ENCODE assay signal across 25 cellular contexts in genomic region chr6:76003686-76004085, GRCh38.
"Had no signal": no experiment of that assay in that cellular context is flagged by ENCODE, and none has a peak within 500 bp of the region (broad histone marks: within the 10 kb centered on the region; RNA-seq: fewer than 3 reads in every experiment).

No MANE protein-coding gene starts in this region.

- H3K27me3 Mint-ChIP-seq: dendritic cell treated with granulocyte-macrophage colony-stimulating factor and Interleukin-4, amounts not matched to agents 40 ng/mL and 50 ng/mL, for 4 days; effector memory CD8-positive, alpha-beta T cell; naive B cell had no signal

- H3K36me3 Mint-ChIP-seq: immature natural killer cell, mesothelial cell of epicardium, naive B cell had no signal

- H3K4me2 ChIP-seq: hepatocyte had no signal

- H3K36me3 ChIP-seq: colonic mucosa, gastroesophageal sphincter, heart left ventricle, left lung, lower lobe of right lung had no signal

- H3K27ac Mint-ChIP-seq: dendritic cell treated with granulocyte-macrophage colony-stimulating factor and Interleukin-4, amounts not matched to agents 40 ng/mL and 50 ng/mL, for 4 days; effector memory CD8-positive, alpha-beta T cell; endodermal cell; immature natural killer cell; mesothelial cell of epicardium; naive B cell had no signal

- H3K9me3 Mint-ChIP-seq: dendritic cell treated with granulocyte-macrophage colony-stimulating factor and Interleukin-4, amounts not matched to agents 40 ng/mL and 50 ng/mL, for 4 days; effector memory CD8-positive, alpha-beta T cell; endodermal cell; mesothelial cell of epicardium had no signal

- H3K4me3 Mint-ChIP-seq: dendritic cell treated with granulocyte-macrophage colony-stimulating factor and Interleukin-4, amounts not matched to agents 40 ng/mL and 50 ng/mL, for 4 days; effector memory CD8-positive, alpha-beta T cell; endodermal cell; immature natural killer cell; mesothelial cell of epicardium; naive B cell had no signal

- H2AFZ ChIP-seq: hepatocyte had no signal

- H3K4me1 ChIP-seq: colonic mucosa, foreskin keratinocyte, gastroesophageal sphincter, heart left ventricle, left lung, lower lobe of right lung had no signal

- H3K27me3 ChIP-seq: colonic mucosa, foreskin keratinocyte, gastroesophageal sphincter, heart left ventricle, hepatocyte, left lung had no signal

- H3K9me3 ChIP-seq: colonic mucosa, gastroesophageal sphincter, heart left ventricle, left lung, lower lobe of right lung, mucosa of descending colon had no signal

- H3K4me3 ChIP-seq: colonic mucosa, gastroesophageal sphincter, heart left ventricle, hepatocyte, left lung, lower lobe of right lung, mucosa of descending colon had no signal

- H3K27ac ChIP-seq: colonic mucosa, epithelial cell of prostate, foreskin keratinocyte, gastroesophageal sphincter, heart left ventricle, hepatocyte, left lung, lower lobe of right lung had no signal

- H3K79me2 ChIP-seq: hepatocyte had no signal

- DNase-seq: colonic mucosa; cortex of kidney; effector CD8-positive, alpha-beta T cell; effector memory CD8-positive, alpha-beta T cell; endodermal cell; erythroblast; foreskin keratinocyte; heart left ventricle; hypothalamus; immature natural killer cell; islet precursor cell; kidney; kidney glomerular epithelial cell; left colon; left lung; left ventricle myocardium superior; lower lobe of right lung; mesenchymal stem cell; mucosa of descending colon; naive B cell had no signal

- H3K4me1 Mint-ChIP-seq: endodermal cell, immature natural killer cell, naive B cell had no signal
